14 cellular contexts compared by ENCODE assay signal in the genomic region with DNA sequence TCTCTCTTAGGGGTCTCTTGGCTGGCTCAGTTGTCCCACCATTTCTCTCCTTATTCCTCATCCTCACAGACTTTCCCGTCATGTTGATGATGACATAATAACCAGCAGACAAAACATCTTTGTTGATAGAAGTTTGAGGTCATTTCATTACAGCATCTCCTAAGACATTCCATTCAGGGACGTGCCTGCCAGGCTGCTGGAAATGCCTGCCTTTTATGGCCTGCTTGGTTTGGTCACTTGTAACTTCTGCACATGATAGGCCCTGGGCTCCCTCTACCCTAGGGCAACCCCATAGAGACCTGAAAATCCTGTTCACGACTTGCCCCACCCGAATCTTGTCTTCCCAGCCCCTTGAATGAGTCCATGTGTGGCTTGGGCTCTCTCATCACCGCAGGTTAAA.
A peak's percentile ranks its signal among the peaks of the same experiment; 100 is the strongest.
DNase-seq lines count a peak whose midpoint lies in the region; ATAC-seq and TF ChIP-seq lines count a peak whose summit lies in the region.
"Had no signal": no experiment of that assay in that cellular context is flagged by ENCODE, and none has a peak within 500 bp of the region (broad histone marks: within the 10 kb centered on the region; RNA-seq: fewer than 3 reads in every experiment).

No MANE protein-coding gene starts in this region.

- no peaks in the 10 kb centered on the region for H3K27me3 ChIP-seq in cardiac muscle cell
- H3K27me3 ChIP-seq: gastroesophageal sphincter had no signal

- no peaks in the 10 kb centered on the region for H3K9me3 ChIP-seq in cardiac muscle cell (ENCODE audit: low read depth)
- H3K9me3 ChIP-seq: gastroesophageal sphincter had no signal

- H3K36me3 ChIP-seq in cardiac muscle cell, result no peaks in the 10 kb centered on the region
- H3K36me3 ChIP-seq: gastroesophageal sphincter had no signal

- H3K9me3 Mint-ChIP-seq in stimulated activated naive CD8-positive, alpha-beta T cell treated with anti-CD3 and anti-CD28 coated beads, Interleukin-15, amount 100 ng/mL, for 72 hours, result no peaks in the 10 kb centered on the region

- H3K4me3 ChIP-seq in cardiac muscle cell (no peak overlapping the region), cardiac fibroblast (replicated peaks in 1 of 2; ENCODE audit: low read depth in 2 of 2, low read length in 2 of 2) (no peak overlapping the region)
- H3K4me3 ChIP-seq: gastroesophageal sphincter had no signal

- intact Hi-C loops in Right ventricle myocardium inferior (cut with DNase I), result no loop called here

- H3K27ac ChIP-seq in cardiac muscle cell, result no peak overlapping the region
- H3K27ac ChIP-seq: gastroesophageal sphincter had no signal

- H3K4me1 ChIP-seq in cardiac muscle cell (ENCODE audit: low read depth), result peaks cover 22% of the 10 kb centered on the region

- DNase-seq in cardiac muscle cell (ENCODE audit: low read depth in 1 of 2, low spot score in 1 of 2) (peak; percentile 29 to 47), Right ventricle myocardium inferior (ENCODE audit: missing footprints) (no peak), cardiac fibroblast (ENCODE audit: low read depth in 2 of 2) (peak; percentile 50 to 51), kidney tubule cell (ENCODE audit: low spot score) (peak; percentile 51), ureter (ENCODE audit: low spot score) (peak; percentile 76)
- DNase-seq in stimulated activated CD4-positive, alpha-beta T cell treated with anti-CD3 and anti-CD28 coated beads, Interleukin-2, amount 100 ng/mL, for 48 hours, result no peak
- no peak for DNase-seq in stimulated activated naive CD8-positive, alpha-beta T cell treated with anti-CD3 and anti-CD28 coated beads, Interleukin-15, amount 100 ng/mL, for 72 hours
- DNase-seq: ACHN, aorta, NCI-H1417 treated with DMSO at 0.1 percent for 48 hours, substantia nigra had no signal

- H3K27me3 Mint-ChIP-seq in stimulated activated naive CD8-positive, alpha-beta T cell treated with anti-CD3 and anti-CD28 coated beads, Interleukin-15, amount 100 ng/mL, for 72 hours, result peaks cover 31% of the 10 kb centered on the region

- H3K4me3 Mint-ChIP-seq in stimulated activated naive CD8-positive, alpha-beta T cell treated with anti-CD3 and anti-CD28 coated beads, Interleukin-15, amount 100 ng/mL, for 72 hours, result no peak overlapping the region

- H3K27ac Mint-ChIP-seq in stimulated activated naive CD8-positive, alpha-beta T cell treated with anti-CD3 and anti-CD28 coated beads, Interleukin-15, amount 100 ng/mL, for 72 hours, result no peak overlapping the region

- TF ChIP-seq CTCF in cardiac muscle cell (IDR thresholded peaks at IDR 0.05; ENCODE audit: low read depth, low read length), result no peak
- TF ChIP-seq CTCF in cardiac fibroblast (IDR thresholded peaks at IDR 0.05; ENCODE audit: low read depth, low read length), result no peak

- ATAC-seq in Right ventricle myocardium inferior, result no peak
- no peak for ATAC-seq in HG02840 (IDR thresholded peaks at IDR 0.05; ENCODE audit: low FRiP score, unreplicated experiment)
- ATAC-seq in stimulated activated naive CD8-positive, alpha-beta T cell treated with anti-CD3 and anti-CD28 coated beads, Interleukin-15, amount 100 ng/mL, for 72 hours, result no peak
- ATAC-seq: gastroesophageal sphincter, HCT116 had no signal

- H3K4me1 Mint-ChIP-seq in stimulated activated naive CD8-positive, alpha-beta T cell treated with anti-CD3 and anti-CD28 coated beads, Interleukin-15, amount 100 ng/mL, for 72 hours, result peaks cover 8% of the 10 kb centered on the region

Comparison
In these comparisons a context has a peak if more than half of its experiments do, and no peak if none do; other contexts are left out.
1. DNase-seq: peak in cardiac muscle cell (2 of 2), cardiac fibroblast (2 of 2), kidney tubule cell (single experiment) and ureter (single experiment); none in Right ventricle myocardium inferior (single experiment), stimulated activated CD4-positive, alpha-beta T cell treated with anti-CD3 and anti-CD28 coated beads, Interleukin-2, amount 100 ng/mL, for 48 hours (0 of 2) and stimulated activated naive CD8-positive, alpha-beta T cell treated with anti-CD3 and anti-CD28 coated beads, Interleukin-15, amount 100 ng/mL, for 72 hours (0 of 2).